Comparison of ENCODE assay signal across 8 cellular contexts in the genomic region with DNA sequence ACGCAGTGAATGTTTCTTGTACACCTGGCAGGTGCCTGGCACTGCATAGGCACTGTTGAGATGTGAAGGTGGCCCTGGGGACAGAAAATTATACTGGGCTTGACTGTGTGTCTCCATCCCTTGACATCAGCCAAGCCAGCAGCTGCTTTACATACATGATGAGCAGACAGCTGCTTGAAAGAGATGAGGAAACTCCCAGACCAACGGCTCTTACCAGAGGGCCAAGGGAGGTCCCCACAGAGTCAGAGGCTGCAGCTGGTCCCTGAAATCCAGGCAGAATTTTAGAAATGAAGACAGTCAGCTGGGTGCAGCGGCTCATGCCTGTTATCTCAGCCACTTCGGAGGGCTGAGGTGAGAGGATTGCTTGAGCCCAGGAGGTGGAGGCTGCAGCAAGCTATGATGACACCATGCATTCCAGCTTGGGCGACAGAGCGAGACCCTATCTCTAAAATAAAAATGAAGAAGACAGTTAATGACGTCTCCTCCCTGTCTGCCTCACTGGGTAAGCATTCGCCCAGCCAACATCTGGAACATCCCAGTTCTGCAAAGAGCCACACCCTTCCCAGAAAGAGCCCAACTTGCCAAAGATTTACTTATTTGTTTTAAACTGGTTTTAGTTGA. TPM values are rescaled to one million over a fixed set of nuclear protein-coding genes. Genes with fewer than 3 reads are reported as not detected.
A peak's percentile ranks its signal among the peaks of the same experiment; 100 is the strongest.
DNase-seq lines count a peak whose midpoint lies in the region; ATAC-seq lines count a peak whose summit lies in the region.

No MANE protein-coding gene starts in this region.

- CTCF ChIA-PET in naive thymus-derived CD4-positive, alpha-beta T cell (lab: Charles Lee), result no interaction called here

- peaks cover 7 to 19% (median 14%) of the 10 kb centered on the region in 5 donors for H3K36me3 Mint-ChIP-seq in naive thymus-derived CD4-positive, alpha-beta T cell

- peaks cover 0 to 3% (median 0%) of the 10 kb centered on the region in 11 donors for H3K9me3 Mint-ChIP-seq in naive thymus-derived CD4-positive, alpha-beta T cell

- H3K4me1 ChIP-seq in naive thymus-derived CD4-positive, alpha-beta T cell (ENCODE audit: control insufficient read depth in 2 of 2, insufficient read depth in 2 of 2, low read length in 2 of 2), result no peaks in the 10 kb centered on the region

- H3K4me3 ChIP-seq in naive thymus-derived CD4-positive, alpha-beta T cell (ENCODE audit: low read length), result no peak overlapping the region

- no peak overlapping the region for H3K27ac ChIP-seq in naive thymus-derived CD4-positive, alpha-beta T cell (ENCODE audit: low read depth, low read length)

- intact Hi-C loops in naive thymus-derived CD4-positive, alpha-beta T cell (cut with micrococcal nuclease), result no loop called here

- no peaks in the 10 kb centered on the region for H3K27me3 Mint-ChIP-seq in naive thymus-derived CD4-positive, alpha-beta T cell

- peaks cover 0 to 27% (median 0%) of the 10 kb centered on the region in 3 experiments for H3K36me3 ChIP-seq in naive thymus-derived CD4-positive, alpha-beta T cell (ENCODE audit: control insufficient read depth in 2 of 3, insufficient read depth in 3 of 3, low read length in 3 of 3)

- H3K27me3 ChIP-seq in naive thymus-derived CD4-positive, alpha-beta T cell (ENCODE audit: control insufficient read depth in 2 of 2, insufficient read depth in 2 of 2, low read length in 2 of 2), result no peaks in the 10 kb centered on the region

- H3K9me3 ChIP-seq in naive thymus-derived CD4-positive, alpha-beta T cell (ENCODE audit: control insufficient read depth in 2 of 3, low read length in 3 of 3), result peaks cover 0 to 3% (median 0%) of the 10 kb centered on the region in 3 experiments

- H3K4me3 Mint-ChIP-seq in naive thymus-derived CD4-positive, alpha-beta T cell, result no peak overlapping the region

- no peaks in the 10 kb centered on the region for H3K4me1 Mint-ChIP-seq in naive thymus-derived CD4-positive, alpha-beta T cell

- POLR2A ChIA-PET in naive thymus-derived CD4-positive, alpha-beta T cell (lab: Charles Lee), result no interaction called here

- ATAC-seq in GM18520 (IDR thresholded peaks at IDR 0.05; ENCODE audit: unreplicated experiment) (peak; percentile 92), HG02610 (IDR thresholded peaks at IDR 0.05; ENCODE audit: unreplicated experiment) (peak; percentile 89), esophagus mucosa (no peak)
- ATAC-seq in naive thymus-derived CD4-positive, alpha-beta T cell, result peak; percentile 52

- H3K27ac Mint-ChIP-seq in naive thymus-derived CD4-positive, alpha-beta T cell, result no peak overlapping the region

- DNase-seq in NCI-H526 (lab: John Stamatoyannopoulos, UW) (peak; percentile 89 to 93), dermis blood vessel endothelial cell (no peak), HCEC 1CT (no peak)
- DNase-seq in naive thymus-derived CD4-positive, alpha-beta T cell, result no peak
- DNase-seq in stimulated activated CD4-positive, alpha-beta T cell treated with anti-CD3 and anti-CD28 coated beads, Interleukin-15, amount 100 ng/mL, for 24 hours, result no peak

RNA-seq across cellular contexts. Expression of gene LIMK1, which starts 17.6 kb away (rescaled TPM):
- total RNA-seq in naive thymus-derived CD4-positive, alpha-beta T cell, result 10 to 100 TPM; 11.0 to 19.7 (median 14.1) TPM
- polyA plus RNA-seq in naive thymus-derived CD4-positive, alpha-beta T cell, result 1 to 10 TPM; 2.2 to 2.9 TPM
- 10.2 TPM for total RNA-seq in esophagus mucosa
- total RNA-seq in dermis blood vessel endothelial cell, result 20.4 and 32.7 TPM in 2 replicates

Comparison
In these comparisons a context has a peak if more than half of its experiments do, and no peak if none do; other contexts are left out.
1. DNase-seq: peak in NCI-H526 (2 of 2); none in naive thymus-derived CD4-positive, alpha-beta T cell (0 of 9), stimulated activated CD4-positive, alpha-beta T cell treated with anti-CD3 and anti-CD28 coated beads, Interleukin-15, amount 100 ng/mL, for 24 hours (single experiment), dermis blood vessel endothelial cell (single experiment) and HCEC 1CT (single experiment).